8 cellular contexts compared by ENCODE assay signal in the genomic region with DNA sequence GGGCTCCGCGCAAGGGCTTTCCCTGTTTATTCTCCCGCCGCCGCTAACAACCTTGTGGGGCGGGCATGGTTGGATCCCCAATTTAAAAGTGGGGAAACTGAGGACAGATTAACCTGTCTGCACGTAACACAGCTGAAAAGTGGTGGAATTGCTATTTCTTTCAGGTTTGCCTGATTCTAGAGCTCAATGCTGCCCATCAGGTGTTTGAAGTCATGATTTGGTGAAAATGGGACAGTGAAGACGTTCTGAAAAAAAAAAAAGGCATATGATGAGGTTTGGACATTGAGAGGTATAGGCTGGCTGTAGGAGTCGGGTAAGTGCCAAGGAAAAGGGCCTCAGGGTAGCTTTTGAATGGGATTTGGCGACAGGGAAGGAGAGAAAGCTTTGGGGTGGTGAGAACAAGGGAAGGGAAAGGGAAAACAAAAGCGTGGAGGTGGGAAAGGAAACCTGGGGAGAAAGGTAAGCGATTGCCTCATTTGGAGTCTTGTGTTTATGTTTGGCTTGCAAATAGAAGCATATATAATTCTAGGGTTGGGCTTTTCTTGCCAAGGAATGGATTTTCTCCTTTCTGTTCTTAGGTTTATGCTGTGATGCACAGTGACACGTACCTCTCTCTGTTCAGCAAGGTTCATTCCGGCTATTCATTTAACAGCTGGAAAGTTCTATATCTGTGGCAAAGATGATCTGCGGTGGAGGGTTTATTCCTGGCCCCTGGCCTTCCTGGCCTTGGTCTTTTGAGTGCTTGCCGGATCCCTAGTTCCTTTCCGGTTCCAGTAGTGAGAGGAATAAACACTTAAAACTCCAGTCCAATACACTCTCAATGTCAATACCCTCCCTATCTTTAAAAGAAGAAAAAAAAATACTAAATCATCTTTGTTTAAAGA. TPM values are rescaled to one million over a fixed set of nuclear protein-coding genes. Genes with fewer than 3 reads are reported as not detected.
A peak's percentile ranks its signal among the peaks of the same experiment; 100 is the strongest.
DNase-seq lines count a peak whose midpoint lies in the region; ATAC-seq and TF ChIP-seq lines count a peak whose summit lies in the region.

No MANE protein-coding gene starts in this region.

- H3K36me3 ChIP-seq in ACC112 (ENCODE audit: insufficient read depth, low read length) (no peaks in the 10 kb centered on the region), HCT116 (ENCODE audit: control insufficient read depth in 1 of 2, insufficient read depth in 2 of 2, low read length in 2 of 2) (no peaks in the 10 kb centered on the region), vagina (no peaks in the 10 kb centered on the region)

- 0 out of 2 replicates have a peak, but pooled peaks cover 5% of the 10 kb centered on the region for H4K20me1 ChIP-seq in HCT116 (ENCODE audit: insufficient read depth)

- peaks cover 16% of the 10 kb centered on the region for H3K4me1 ChIP-seq in ACC112 (ENCODE audit: control insufficient read depth, insufficient read depth, low read length, unreplicated experiment)
- H3K4me1 ChIP-seq in HCT116 (ENCODE audit: control insufficient read depth in 1 of 2, insufficient read depth in 2 of 2, low read length in 2 of 2), result peaks cover 17 to 36% of the 10 kb centered on the region in 2 experiments
- H3K4me1 ChIP-seq in vagina, result peaks cover 39% of the 10 kb centered on the region

- DNase-seq in HCT116 (ENCODE audit: low read depth, low spot score) (no peak), astrocyte of the spinal cord (ENCODE audit: low read depth, low spot score) (no peak), memory B cell (ENCODE audit: low spot score in 2 of 2) (no peak), vagina (ENCODE audit: extremely low spot score in 2 of 2) (no peak), D341Med (ENCODE audit: low spot score) (no peak)
- no peak for DNase-seq in activated CD4-positive, alpha-beta T cell treated with anti-CD3 and anti-CD28 coated beads, Interleukin-2, amount 50 U/mL, for 4 hours
- no peak for DNase-seq in stimulated activated CD4-positive, alpha-beta T cell treated with anti-CD3 and anti-CD28 coated beads, Interleukin-4, amount 100 ng/mL, for 24 hours

- TF ChIP-seq RAD21 in HCT116 (IDR thresholded peaks at IDR 0.05; ENCODE audit: low read depth), result no peak

- H3K27ac ChIP-seq in ACC112 (ENCODE audit: low read depth, low read length) (no peak overlapping the region), HCT116 (ENCODE audit: low read depth, low read length) (peak overlapping the region; percentile 67), vagina (peak overlapping the region; percentile 83)

- no peak for TF ChIP-seq POLR2A in HCT116 (IDR thresholded peaks at IDR 0.05; ENCODE audit: borderline replicate concordance, extremely low read depth, insufficient read depth, insufficient read length)
- no peak for TF ChIP-seq POLR2A in vagina (IDR thresholded peaks at IDR 0.05)

- CTCF ChIA-PET in HCT116 (lab: Charles Lee), result no interaction called here

- H3K4me3 ChIP-seq in ACC112 (ENCODE audit: low read depth, low read length) (peak overlapping the region; percentile 89), HCT116 (replicated peaks in 1 of 2; ENCODE audit: low read depth in 1 of 2, low read length in 2 of 2) (peak overlapping the region; percentile 94 to 96), astrocyte of the spinal cord (ENCODE audit: low read depth, low read length) (peak overlapping the region; percentile 81), vagina (peak overlapping the region; percentile 69 to 75)

- ATAC-seq in HCT116 (no peak), memory B cell (ENCODE audit: low read depth) (no peak)

- peak overlapping the region; percentile 97 for H3K27ac Mint-ChIP-seq in memory B cell

- H3K79me2 ChIP-seq in ACC112 (ENCODE audit: control insufficient read depth, insufficient read depth, low read length, unreplicated experiment) (peaks cover 14% of the 10 kb centered on the region), HCT116 (ENCODE audit: insufficient read depth, low read length) (peaks cover 38% of the 10 kb centered on the region)

- peak overlapping the region; percentile 89 for H2AFZ ChIP-seq in ACC112 (ENCODE audit: low read length, unreplicated experiment)
- no peak overlapping the region for H2AFZ ChIP-seq in HCT116 (ENCODE audit: low read depth, low read length, poor library complexity, severe bottlenecking)

- peaks cover 29% of the 10 kb centered on the region for H3K4me1 Mint-ChIP-seq in memory B cell

- H3K4me2 ChIP-seq in HCT116 (ENCODE audit: low read length), result peak overlapping the region; percentile 95

- H3K9me2 ChIP-seq in HCT116 (ENCODE audit: insufficient read depth), result no peaks in the 10 kb centered on the region

- H3K27me3 ChIP-seq in ACC112 (ENCODE audit: insufficient read depth, low read length) (no peaks in the 10 kb centered on the region), HCT116 (ENCODE audit: insufficient read depth, low read length) (no peaks in the 10 kb centered on the region), vagina (no peaks in the 10 kb centered on the region)

- no peaks in the 10 kb centered on the region for H3K27me3 Mint-ChIP-seq in memory B cell

- peak overlapping the region; percentile 86 for H3K4me3 Mint-ChIP-seq in memory B cell

- in situ Hi-C loops in astrocyte of the spinal cord (cut with HindIII; ENCODE audit: low sequenced_read_pairs), result no loop called here

- no TSS peak for BruUV-seq in HCT116 (replicated peaks; lab: Mats Ljungman, UMichigan)

- intact Hi-C loops in HCT116 (cut with micrococcal nuclease) (no loop called here), vagina (cut with DNase I) (no loop called here)

- peak overlapping the region; percentile 81 for H3K9ac ChIP-seq in HCT116 (ENCODE audit: low read length)

- POLR2A ChIA-PET in HCT116 (lab: Charles Lee), result interaction anchor here (1.1 kb wide), 1 partner anchor 283 kb away, joined by 3 read pairs; no protein-coding TSS in a partner anchor

- TF ChIP-seq CTCF in HCT116 (IDR thresholded peaks at IDR 0.05 in 2 of 3, conservative IDR thresholded peaks at IDR 0.05 in 1 of 3; ENCODE audit: borderline replicate concordance in 1 of 3, insufficient read depth in 1 of 3, low read depth in 2 of 3, low read length in 2 of 3), result no peak
- TF ChIP-seq CTCF in astrocyte of the spinal cord (IDR thresholded peaks at IDR 0.05; ENCODE audit: low read depth, low read length), result no peak
- TF ChIP-seq CTCF in vagina (IDR thresholded peaks at IDR 0.05), result no peak

- H3K36me3 Mint-ChIP-seq in memory B cell, result no peaks in the 10 kb centered on the region

- RAD21 ChIA-PET in HCT116 (lab: Charles Lee; ENCODE audit: low non-redundant PET in 1 of 2, low total read pairs in 2 of 2, uncharacterized antibody in 2 of 2, unreplicated experiment in 2 of 2), result no interaction called here

- H3K9me3 Mint-ChIP-seq in memory B cell, result no peaks in the 10 kb centered on the region

- H3K9me3 ChIP-seq in HCT116 (ENCODE audit: control insufficient read depth in 1 of 2, insufficient read depth in 1 of 2, low read depth in 1 of 2, low read length in 2 of 2), result no peaks in the 10 kb centered on the region
- H3K9me3 ChIP-seq in vagina, result no peaks in the 10 kb centered on the region

TF ChIP-seq in HCT116, 20 proteins besides CTCF, POLR2A, EP300 and RAD21:
- TF ChIP-seq SIN3A (IDR thresholded peaks at IDR 0.05; ENCODE audit: low read depth) (peak; percentile 14), REST (IDR thresholded peaks at IDR 0.05; ENCODE audit: low read depth) (no peak)

RNA-seq across cellular contexts. Expression of gene STIM2, which starts 2.4 kb away (rescaled TPM):
- total RNA-seq in HCT116 (2021; ENCODE audit: unreplicated experiment), result 65.9 TPM
- 25.7 and 28.4 TPM in 2 replicates for polyA plus RNA-seq in HCT116 (2012)
- total RNA-seq in vagina, result 39.5 TPM
